Comparison of ENCODE assay signal across 25 cellular contexts in the genomic region with DNA sequence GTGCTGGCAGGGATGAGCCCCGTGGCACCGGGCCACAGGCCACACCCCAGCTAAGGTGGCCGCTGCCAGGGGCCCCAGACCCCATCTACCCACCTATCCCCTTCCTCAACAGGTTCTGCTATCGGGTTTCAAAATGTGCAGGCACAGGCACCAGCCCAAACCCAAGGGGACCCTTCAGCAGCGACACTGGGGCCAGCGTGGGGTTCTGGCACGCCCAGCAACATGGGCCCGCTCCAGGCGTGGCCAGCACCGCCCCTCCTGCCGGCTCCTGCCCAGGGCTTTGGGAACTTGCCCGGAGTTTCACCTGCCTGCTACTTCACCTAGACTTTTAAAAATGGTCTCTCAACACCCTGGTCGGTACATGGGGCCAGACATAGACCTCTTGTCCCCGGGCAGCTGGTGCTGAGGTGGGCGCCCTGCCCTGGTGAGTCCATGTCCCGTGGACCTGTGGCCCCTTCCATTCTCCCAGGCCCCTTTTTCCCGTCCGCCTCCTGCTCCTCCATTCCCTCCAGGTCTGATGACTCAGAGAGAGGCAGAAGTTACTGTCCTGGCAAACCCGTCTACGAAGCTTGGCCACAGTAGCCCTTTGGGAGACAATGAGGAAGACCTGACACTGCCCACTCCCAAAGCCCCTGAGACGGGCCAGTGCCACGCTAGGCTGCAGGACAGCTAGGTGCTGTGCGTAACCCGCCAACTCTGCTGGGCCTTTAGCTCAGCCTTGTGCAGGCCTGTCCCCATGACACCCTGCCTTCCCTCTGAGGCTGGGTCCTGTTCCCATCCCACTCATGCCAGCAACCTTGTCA. TPM values are rescaled to one million over a fixed set of nuclear protein-coding genes. Genes with fewer than 3 reads are reported as not detected.
DNase-seq lines count a peak whose midpoint lies in the region; ATAC-seq, FAIRE-seq and TF ChIP-seq lines count a peak whose summit lies in the region.
"Had no signal": no experiment of that assay in that cellular context is flagged by ENCODE, and none has a peak within 500 bp of the region (broad histone marks: within the 10 kb centered on the region; RNA-seq: fewer than 3 reads in every experiment).

No MANE protein-coding gene starts in this region.

- intact Hi-C loops in left colon (cut with DNase I, micrococcal nuclease), result no loop called here
- intact Hi-C loops in activated CD4-positive, alpha-beta memory T cell treated with anti-CD3 and anti-CD28 coated beads for 36 hours (cut with micrococcal nuclease), result no loop called here

- peak; percentile 39 for ATAC-seq in left colon
- ATAC-seq: activated naive CD8-positive, alpha-beta T cell treated with anti-CD3 and anti-CD28 coated beads, Interleukin-2, amount 50 U/mL, for 24 hours; activated T-cell treated with anti-CD3 and anti-CD28 coated beads, Interleukin-2, amount 50 U/mL, for 4 hours; GM12878; stimulated activated naive B cell treated with anti-CD40 and anti-IgM and Interleukin-4, amounts not matched to agents 10 μg/mL and 1 μg/mL and 100 μg/mL, for 72 hours had no signal

- H3K36me3 Mint-ChIP-seq in type B pancreatic cell, result peaks cover 14% of the 10 kb centered on the region
- no peaks in the 10 kb centered on the region for H3K36me3 Mint-ChIP-seq in activated CD4-positive, alpha-beta memory T cell treated with anti-CD3 and anti-CD28 coated beads for 36 hours
- H3K36me3 Mint-ChIP-seq: stimulated activated naive B cell treated with anti-CD40 and anti-IgM and Interleukin-4, amounts not matched to agents 10 μg/mL and 1 μg/mL and 100 μg/mL, for 72 hours had no signal

- peaks cover 6% of the 10 kb centered on the region for H3K27me3 Mint-ChIP-seq in type B pancreatic cell
- H3K27me3 Mint-ChIP-seq in activated CD4-positive, alpha-beta memory T cell treated with anti-CD3 and anti-CD28 coated beads for 36 hours, result peaks cover 18% of the 10 kb centered on the region

- H3K4me1 Mint-ChIP-seq in type B pancreatic cell (ENCODE audit: unreplicated experiment), result peaks cover 25% of the 10 kb centered on the region
- peaks cover 2% of the 10 kb centered on the region for H3K4me1 Mint-ChIP-seq in activated CD4-positive, alpha-beta memory T cell treated with anti-CD3 and anti-CD28 coated beads for 36 hours (ENCODE audit: low read depth)

- FAIRE-seq in bronchial epithelial cell (lab: Jason Lieb, UNC), result no peak
- FAIRE-seq: GM12878 had no signal

- peaks cover 20% of the 10 kb centered on the region for H3K36me3 ChIP-seq in bronchial epithelial cell (ENCODE audit: control insufficient read depth, insufficient read depth, low read length)
- H3K36me3 ChIP-seq: neural progenitor cell had no signal

- POLR2A ChIA-PET in activated CD4-positive, alpha-beta memory T cell treated with anti-CD3 and anti-CD28 coated beads for 36 hours (lab: Charles Lee), result no interaction called here

- no peaks in the 10 kb centered on the region for H3K9me3 Mint-ChIP-seq in type B pancreatic cell
- no peaks in the 10 kb centered on the region for H3K9me3 Mint-ChIP-seq in activated CD4-positive, alpha-beta memory T cell treated with anti-CD3 and anti-CD28 coated beads for 36 hours
- H3K9me3 Mint-ChIP-seq: activated naive CD8-positive, alpha-beta T cell treated with anti-CD3 and anti-CD28 coated beads, Interleukin-2, amount 50 U/mL, for 24 hours; activated T-cell treated with anti-CD3 and anti-CD28 coated beads, Interleukin-2, amount 50 U/mL, for 4 hours; CD4-positive, alpha-beta T cell; neural progenitor cell; stimulated activated naive B cell treated with anti-CD40 and anti-IgM and Interleukin-4, amounts not matched to agents 10 μg/mL and 1 μg/mL and 100 μg/mL, for 72 hours had no signal

- TF ChIP-seq CTCF in bronchial epithelial cell (IDR thresholded peaks at IDR 0.05; ENCODE audit: insufficient read depth, low read length, severe bottlenecking) (no peak), type B pancreatic cell (conservative IDR thresholded peaks at IDR 0.05) (no peak), GM13977 (IDR thresholded peaks at IDR 0.05; ENCODE audit: extremely low read depth, insufficient read depth, missing control alignments) (no peak)

- no peak overlapping the region for H3K4me3 Mint-ChIP-seq in type B pancreatic cell
- H3K4me3 Mint-ChIP-seq in activated CD4-positive, alpha-beta memory T cell treated with anti-CD3 and anti-CD28 coated beads for 36 hours, result no peak overlapping the region
- H3K4me3 Mint-ChIP-seq: activated naive CD8-positive, alpha-beta T cell treated with anti-CD3 and anti-CD28 coated beads, Interleukin-2, amount 50 U/mL, for 24 hours; activated T-cell treated with anti-CD3 and anti-CD28 coated beads, Interleukin-2, amount 50 U/mL, for 4 hours; CD4-positive, alpha-beta T cell; neural progenitor cell; stimulated activated naive B cell treated with anti-CD40 and anti-IgM and Interleukin-4, amounts not matched to agents 10 μg/mL and 1 μg/mL and 100 μg/mL, for 72 hours had no signal

- H3K27me3 ChIP-seq in bronchial epithelial cell (ENCODE audit: control insufficient read depth, insufficient read depth, low read length), result no peaks in the 10 kb centered on the region
- H3K27me3 ChIP-seq: neural progenitor cell, testis had no signal

- no peak overlapping the region for H3K4me3 ChIP-seq in bronchial epithelial cell (ENCODE audit: low read depth, low read length)
- H3K4me3 ChIP-seq: dorsolateral prefrontal cortex, GM12878, neural progenitor cell, SK-N-MC, testis had no signal

- in situ Hi-C loops in GM13977 (cut with MboI; ENCODE audit: low pct_unique_long_range_greater_than_20kb, low sequenced_read_pairs, unreplicated experiment), result no loop called here

- DNase-seq in M059J (ENCODE audit: low read depth) (peak; percentile 22), bronchial epithelial cell (ENCODE audit: low read depth) (peak; percentile 68), left colon (no peak), type B pancreatic cell (ENCODE audit: extremely low spot score, unreplicated experiment) (no peak), GM13977 (ENCODE audit: low spot score) (no peak), NCI-H146 treated with DMSO at 0.1 percent for 48 hours (lab: John Stamatoyannopoulos, UW; ENCODE audit: unreplicated experiment) (no peak)
- no peak for DNase-seq in stimulated activated naive CD4-positive, alpha-beta T cell (lab: John Stamatoyannopoulos, UW)
- no peak for DNase-seq in activated CD4-positive, alpha-beta memory T cell treated with anti-CD3 and anti-CD28 coated beads for 36 hours
- DNase-seq: activated CD4-positive, alpha-beta T cell treated with anti-CD3 and anti-CD28 coated beads for 48 hours; activated gamma-delta T cell treated with Interleukin-2 at 50 U/mL for 16 hours; activated naive CD8-positive, alpha-beta T cell treated with anti-CD3 and anti-CD28 coated beads, Interleukin-2, amount 50 U/mL, for 24 hours; activated T-cell treated with anti-CD3 and anti-CD28 coated beads, Interleukin-2, amount 50 U/mL, for 4 hours; CD4-positive, alpha-beta T cell; dorsolateral prefrontal cortex; glutamatergic neuron; kidney glomerular epithelial cell; NCI-H1092; NCI-H187 treated with DMSO at 0.1 percent for 48 hours; NCI-H526; stimulated activated CD4-positive, alpha-beta T cell treated with anti-CD3 and anti-CD28 coated beads, Interleukin-15, amount 100 ng/mL, for 24 hours; stimulated activated naive B cell treated with anti-CD40 and anti-IgM and Interleukin-4, amounts not matched to agents 10 μg/mL and 1 μg/mL and 100 μg/mL, for 72 hours; testis had no signal

- peak overlapping the region; percentile 43 for H3K27ac Mint-ChIP-seq in type B pancreatic cell
- no peak overlapping the region for H3K27ac Mint-ChIP-seq in activated CD4-positive, alpha-beta memory T cell treated with anti-CD3 and anti-CD28 coated beads for 36 hours
- H3K27ac Mint-ChIP-seq: activated naive CD8-positive, alpha-beta T cell treated with anti-CD3 and anti-CD28 coated beads, Interleukin-2, amount 50 U/mL, for 24 hours; CD4-positive, alpha-beta T cell; neural progenitor cell; stimulated activated naive B cell treated with anti-CD40 and anti-IgM and Interleukin-4, amounts not matched to agents 10 μg/mL and 1 μg/mL and 100 μg/mL, for 72 hours had no signal

- CTCF ChIA-PET in activated CD4-positive, alpha-beta memory T cell treated with anti-CD3 and anti-CD28 coated beads for 36 hours (lab: Charles Lee), result no interaction called here

RNA-seq across cellular contexts. Expression of gene CELSR1, which starts 11.5 kb away (rescaled TPM):
- 4.3 and 11.8 TPM in 2 replicates for total RNA-seq in M059J (2014; rRNA removed; shearing (Covaris generic))
- 39.0 and 60.0 TPM in 2 replicates for total RNA-seq in bronchial epithelial cell
- 1 to 10 TPM; 1.8 to 4.9 TPM for total RNA-seq in left colon
- 27.8 and 67.1 TPM in 2 replicates for total RNA-seq in type B pancreatic cell (ENCODE audit: low replicate concordance)
- under 1 TPM; 0.24 to 0.36 TPM for total RNA-seq in activated CD4-positive, alpha-beta memory T cell treated with anti-CD3 and anti-CD28 coated beads for 36 hours

Comparison
In these comparisons a context has a peak if more than half of its experiments do, and no peak if none do; other contexts are left out.
1. DNase-seq: peak in M059J (single experiment) and bronchial epithelial cell (single experiment); none in left colon (0 of 2), type B pancreatic cell (single experiment), GM13977 (single experiment), stimulated activated naive CD4-positive, alpha-beta T cell (0 of 6), NCI-H146 treated with DMSO at 0.1 percent for 48 hours (single experiment) and activated CD4-positive, alpha-beta memory T cell treated with anti-CD3 and anti-CD28 coated beads for 36 hours (single experiment).